In the genomic region with DNA sequence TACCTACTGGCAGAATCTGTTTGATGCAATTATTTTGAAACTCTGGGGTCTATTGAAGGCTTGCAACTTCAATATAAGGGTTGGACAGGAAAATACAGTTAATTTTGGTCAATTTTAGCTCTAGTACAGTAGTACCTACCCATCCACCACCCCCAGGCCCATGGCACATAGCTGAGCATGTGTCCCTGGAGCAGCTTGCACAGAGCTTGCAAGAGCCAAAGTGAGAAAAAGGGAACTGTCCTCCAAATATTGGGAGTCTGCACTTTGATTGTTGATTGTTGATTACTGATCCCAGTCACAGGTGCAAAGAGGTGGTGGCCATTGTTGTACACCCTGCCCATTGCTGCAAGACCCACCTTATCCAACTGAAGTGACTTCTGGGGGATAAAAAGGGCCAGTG, we compare ENCODE assay signal across 35 cellular contexts. TPM values are rescaled to one million over a fixed set of nuclear protein-coding genes. Genes with fewer than 3 reads are reported as not detected.
"Had no signal": no experiment of that assay in that cellular context is flagged by ENCODE, and none has a peak within 500 bp of the region (broad histone marks: within the 10 kb centered on the region; RNA-seq: fewer than 3 reads in every experiment).

No MANE protein-coding gene starts in this region.

- H3K4me1 Mint-ChIP-seq: activated CD8-positive, alpha-beta memory T cell treated with anti-CD3 and anti-CD28 coated beads, Interleukin-2, amount 10 ng/mL, durations not matched to agents 7 days and 5 days; activated naive CD8-positive, alpha-beta T cell treated with anti-CD3 and anti-CD28 coated beads, Interleukin-2, amount 50 U/mL, for 24 hours; T-helper 17 cell had no signal

- H3K36me3 ChIP-seq: WERI-Rb-1 had no signal

- H3K27ac ChIP-seq: RWPE1, WERI-Rb-1 had no signal

- H3K36me3 Mint-ChIP-seq: activated CD8-positive, alpha-beta memory T cell treated with anti-CD3 and anti-CD28 coated beads, Interleukin-2, amount 10 ng/mL, durations not matched to agents 7 days and 5 days; activated naive CD8-positive, alpha-beta T cell; brain; T-cell had no signal

- DNase-seq: activated CD4-positive, alpha-beta memory T cell treated with anti-CD3 and anti-CD28 coated beads, Interleukin-2, amount 10 ng/mL, durations not matched to agents 7 days and 5 days; activated CD4-positive, alpha-beta T cell treated with anti-CD3 and anti-CD28 coated beads for 1 hour; activated CD4-positive, alpha-beta T cell treated with anti-CD3 and anti-CD28 coated beads for 48 hours; activated CD4-positive, CD25-positive, alpha-beta regulatory T cell; activated CD8-positive, alpha-beta memory T cell treated with anti-CD3 and anti-CD28 coated beads for 24 hours; activated CD8-positive, alpha-beta memory T cell treated with anti-CD3 and anti-CD28 coated beads, Interleukin-2, amount 10 ng/mL, durations not matched to agents 7 days and 5 days; activated CD8-positive, alpha-beta memory T cell treated with anti-CD3 and anti-CD28 coated beads, Interleukin-2, amount 50 U/mL, for 48 hours; activated effector memory CD4-positive, alpha-beta T cell treated with Interleukin-2 at 50 U/mL for 16 hours; activated naive CD4-positive, alpha-beta T cell treated with anti-CD3 and anti-CD28 coated beads, Interleukin-2, amount 10 ng/mL, durations not matched to agents 7 days and 5 days; activated naive CD8-positive, alpha-beta T cell treated with anti-CD3 and anti-CD28 coated beads, Interleukin-2, amount 50 U/mL, for 24 hours; activated T-cell treated with anti-CD3 and anti-CD28 coated beads, Interleukin-2, amount 50 U/mL, for 48 hours; anterior cingulate cortex; caudate nucleus; Karpas-422; KBM-7; NCI-H1105 treated with DMSO at 0.1 percent for 48 hours; NCI-H1436; NCI-H1694; NCI-H1930; NCI-H2081 treated with DMSO at 0.1 percent for 48 hours; NCI-H226; NCI-H446 treated with DMSO at 0.1 percent for 48 hours; NCI-H524; NCI-H82; SIG-M5; T-cell; T-helper 17 cell; T-helper 9 cell; WERI-Rb-1 had no signal

- H3K4me3 Mint-ChIP-seq: activated CD4-positive, alpha-beta memory T cell treated with anti-CD3 and anti-CD28 coated beads, Interleukin-2, amount 10 ng/mL, durations not matched to agents 7 days and 5 days; activated CD8-positive, alpha-beta memory T cell treated with anti-CD3 and anti-CD28 coated beads, Interleukin-2, amount 10 ng/mL, durations not matched to agents 7 days and 5 days; activated naive CD4-positive, alpha-beta T cell treated with anti-CD3 and anti-CD28 coated beads, Interleukin-2, amount 10 ng/mL, durations not matched to agents 7 days and 5 days; activated naive CD8-positive, alpha-beta T cell; activated naive CD8-positive, alpha-beta T cell treated with anti-CD3 and anti-CD28 coated beads, Interleukin-2, amount 50 U/mL, for 24 hours; brain; T-cell; T-helper 17 cell had no signal

- H3K9me3 Mint-ChIP-seq: activated CD4-positive, alpha-beta memory T cell treated with anti-CD3 and anti-CD28 coated beads, Interleukin-2, amount 10 ng/mL, durations not matched to agents 7 days and 5 days had no signal

- H3K27ac Mint-ChIP-seq: activated CD4-positive, alpha-beta memory T cell treated with anti-CD3 and anti-CD28 coated beads, Interleukin-2, amount 10 ng/mL, durations not matched to agents 7 days and 5 days; activated CD8-positive, alpha-beta memory T cell treated with anti-CD3 and anti-CD28 coated beads, Interleukin-2, amount 10 ng/mL, durations not matched to agents 7 days and 5 days; activated naive CD4-positive, alpha-beta T cell treated with anti-CD3 and anti-CD28 coated beads, Interleukin-2, amount 10 ng/mL, durations not matched to agents 7 days and 5 days; activated naive CD8-positive, alpha-beta T cell; activated naive CD8-positive, alpha-beta T cell treated with anti-CD3 and anti-CD28 coated beads, Interleukin-2, amount 50 U/mL, for 24 hours; T-cell; T-helper 17 cell had no signal

RNA-seq across cellular contexts. Expression of a gene that starts 52.8 kb away (rescaled TPM):
- total RNA-seq: activated CD4-positive, alpha-beta memory T cell treated with anti-CD3 and anti-CD28 coated beads, Interleukin-2, amount 10 ng/mL, durations not matched to agents 7 days and 5 days; activated CD8-positive, alpha-beta memory T cell treated with anti-CD3 and anti-CD28 coated beads, Interleukin-2, amount 10 ng/mL, durations not matched to agents 7 days and 5 days; bronchial epithelial cell; Right ventricle myocardium inferior; SK-MEL-5; T-cell; T-helper 17 cell had no signal
